In the genomic region with DNA sequence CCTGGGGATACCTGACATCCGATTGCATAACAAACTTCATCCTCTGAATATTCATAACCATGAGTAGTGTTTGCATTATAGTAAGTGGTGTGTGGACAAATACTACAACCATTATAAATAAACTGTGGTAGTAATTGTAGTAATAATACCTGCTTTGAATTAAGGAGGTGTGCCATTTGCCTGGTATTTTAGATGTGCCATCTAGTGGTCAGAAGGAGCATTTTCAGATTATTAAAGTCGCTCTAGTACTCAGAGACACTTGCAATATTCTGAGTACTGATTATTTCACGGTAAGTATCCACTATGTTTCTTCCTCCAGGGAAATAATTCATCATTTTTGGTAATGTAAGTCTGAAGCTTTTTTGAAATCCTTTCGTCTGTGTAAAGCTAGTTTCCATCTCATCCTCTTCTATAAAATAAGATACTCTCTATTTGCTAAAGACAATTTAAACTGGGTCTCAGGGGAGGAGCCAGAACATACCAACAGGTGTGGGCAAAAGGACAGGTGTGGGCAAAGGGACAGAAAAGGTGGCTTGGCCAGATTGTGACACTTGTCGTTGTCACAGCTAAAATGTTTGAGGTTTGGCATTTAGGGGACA, we compare ENCODE assay signal across 9 cellular contexts.
DNase-seq lines count a peak whose midpoint lies in the region; ATAC-seq and TF ChIP-seq lines count a peak whose summit lies in the region.
"Had no signal": no experiment of that assay in that cellular context is flagged by ENCODE, and none has a peak within 500 bp of the region (broad histone marks: within the 10 kb centered on the region; RNA-seq: fewer than 3 reads in every experiment).

No MANE protein-coding gene starts in this region.

- H3K27ac ChIP-seq in adrenal gland, result no peak overlapping the region

- no peaks in the 10 kb centered on the region for H4K20me1 ChIP-seq in Loucy (ENCODE audit: insufficient read depth, low read length, poor library complexity, severe bottlenecking)

- H3K9me2 ChIP-seq in Loucy (replicated peaks; ENCODE audit: low read depth, low read length), result no peaks in the 10 kb centered on the region

- no peak overlapping the region for H3K4me3 Mint-ChIP-seq in stimulated activated naive CD8-positive, alpha-beta T cell treated with anti-CD3 and anti-CD28 coated beads, Interleukin-15, amount 100 ng/mL, for 72 hours
- H3K4me3 Mint-ChIP-seq in activated CD4-positive, alpha-beta memory T cell treated with anti-CD3 and anti-CD28 coated beads for 36 hours, result no peak overlapping the region
- H3K4me3 Mint-ChIP-seq: activated naive CD8-positive, alpha-beta T cell had no signal

- H3K9ac ChIP-seq in Loucy (ENCODE audit: low read depth, low read length, poor library complexity, severe bottlenecking), result no peak overlapping the region

- H3K9me3 ChIP-seq in Loucy (ENCODE audit: insufficient read depth, low read depth, low read length) (no peaks in the 10 kb centered on the region), adrenal gland (replicated peaks in 1 of 3) (no peaks in the 10 kb centered on the region)

- POLR2A ChIA-PET in activated CD4-positive, alpha-beta memory T cell treated with anti-CD3 and anti-CD28 coated beads for 36 hours (lab: Charles Lee), result no interaction called here

- intact Hi-C loops in adrenal gland (cut with DNase I), result no loop called here
- intact Hi-C loops in activated CD4-positive, alpha-beta memory T cell treated with anti-CD3 and anti-CD28 coated beads for 36 hours (cut with micrococcal nuclease), result loop anchor here (10.0 kb wide), 1 partner anchor 1051 kb away; no protein-coding TSS in a partner anchor

- H3K79me2 ChIP-seq in Loucy (ENCODE audit: insufficient read depth, low read length), result no peaks in the 10 kb centered on the region

- no peaks in the 10 kb centered on the region for H3K4me1 Mint-ChIP-seq in stimulated activated naive CD8-positive, alpha-beta T cell treated with anti-CD3 and anti-CD28 coated beads, Interleukin-15, amount 100 ng/mL, for 72 hours
- no peaks in the 10 kb centered on the region for H3K4me1 Mint-ChIP-seq in activated CD4-positive, alpha-beta memory T cell treated with anti-CD3 and anti-CD28 coated beads for 36 hours (ENCODE audit: low read depth)

- H3K36me3 ChIP-seq in Loucy (ENCODE audit: insufficient read depth, low read length) (no peaks in the 10 kb centered on the region), adrenal gland (replicated peaks in 1 of 2) (no peaks in the 10 kb centered on the region)

- no peak overlapping the region for H3K27ac Mint-ChIP-seq in stimulated activated naive CD8-positive, alpha-beta T cell treated with anti-CD3 and anti-CD28 coated beads, Interleukin-15, amount 100 ng/mL, for 72 hours
- no peak overlapping the region for H3K27ac Mint-ChIP-seq in activated CD4-positive, alpha-beta memory T cell treated with anti-CD3 and anti-CD28 coated beads for 36 hours
- H3K27ac Mint-ChIP-seq: activated naive CD8-positive, alpha-beta T cell had no signal

- TF ChIP-seq POLR2A in adrenal gland (IDR thresholded peaks at IDR 0.05), result no peak

- H3K4me1 ChIP-seq in Loucy (ENCODE audit: insufficient read depth, low read length, poor library complexity, severe bottlenecking), result peaks cover 9% of the 10 kb centered on the region
- no peaks in the 10 kb centered on the region for H3K4me1 ChIP-seq in adrenal gland (replicated peaks in 1 of 2)

- peak; percentile 91 for TF ChIP-seq CTCF in Loucy (conservative IDR thresholded peaks at IDR 0.05; ENCODE audit: low read length)
- peak; percentile 48 to 77 (median 61) for TF ChIP-seq CTCF in adrenal gland (IDR thresholded peaks at IDR 0.05)

- H3K36me3 Mint-ChIP-seq in activated CD4-positive, alpha-beta memory T cell treated with anti-CD3 and anti-CD28 coated beads for 36 hours, result no peaks in the 10 kb centered on the region
- H3K36me3 Mint-ChIP-seq: activated naive CD8-positive, alpha-beta T cell had no signal

- CTCF ChIA-PET in activated CD4-positive, alpha-beta memory T cell treated with anti-CD3 and anti-CD28 coated beads for 36 hours (lab: Charles Lee), result interaction anchor here (1.2 to 2.6 kb wide), 5 partner anchors 10 to 514 kb away, joined by 3 to 19 read pairs (median 3); no protein-coding TSS in a partner anchor

- 39 to 44% (median 41%) methylated on average over 5 of the region's 5 CpGs for WGBS in adrenal gland, 4 donors

- no peak for DNase-seq in stimulated activated naive CD8-positive, alpha-beta T cell treated with anti-CD3 and anti-CD28 coated beads, Interleukin-15, amount 100 ng/mL, for 72 hours
- no peak for DNase-seq in stimulated activated naive CD8-positive, alpha-beta T cell treated with anti-CD3 and anti-CD28 coated beads, Interleukin-15, Interleukin-2, amounts not matched to agents 100 U/mL and 50 U/mL, for 24 hours
- DNase-seq in adrenal gland (no peak), kidney tubule cell (ENCODE audit: low spot score) (peak; percentile 41)
- no peak for DNase-seq in activated CD4-positive, CD25-positive, alpha-beta regulatory T cell (lab: John Stamatoyannopoulos, UW)
- no peak for DNase-seq in activated CD4-positive, alpha-beta memory T cell treated with anti-CD3 and anti-CD28 coated beads for 36 hours

- no peaks in the 10 kb centered on the region for H3K9me3 Mint-ChIP-seq in stimulated activated naive CD8-positive, alpha-beta T cell treated with anti-CD3 and anti-CD28 coated beads, Interleukin-15, amount 100 ng/mL, for 72 hours
- no peaks in the 10 kb centered on the region for H3K9me3 Mint-ChIP-seq in activated CD4-positive, alpha-beta memory T cell treated with anti-CD3 and anti-CD28 coated beads for 36 hours

- no peaks in the 10 kb centered on the region for H3K27me3 ChIP-seq in Loucy (ENCODE audit: insufficient read depth, low read length, poor library complexity, severe bottlenecking)
- no peaks in the 10 kb centered on the region for H3K27me3 ChIP-seq in adrenal gland

- H2AFZ ChIP-seq in Loucy (ENCODE audit: low read length), result no peak overlapping the region

- H3K4me3 ChIP-seq in Loucy (ENCODE audit: low read length, poor library complexity, severe bottlenecking), result no peak overlapping the region
- no peak overlapping the region for H3K4me3 ChIP-seq in adrenal gland

- ATAC-seq in stimulated activated naive CD8-positive, alpha-beta T cell treated with anti-CD3 and anti-CD28 coated beads, Interleukin-15, amount 100 ng/mL, for 72 hours, result peak; percentile 51
- ATAC-seq in stimulated activated naive CD8-positive, alpha-beta T cell treated with anti-CD3 and anti-CD28 coated beads, Interleukin-15, Interleukin-2, amounts not matched to agents 100 U/mL and 50 U/mL, for 24 hours, result no peak
- no peak for ATAC-seq in HG02571 (IDR thresholded peaks at IDR 0.05; ENCODE audit: unreplicated experiment)

- H3K27me3 Mint-ChIP-seq in stimulated activated naive CD8-positive, alpha-beta T cell treated with anti-CD3 and anti-CD28 coated beads, Interleukin-15, amount 100 ng/mL, for 72 hours, result peaks cover 25% of the 10 kb centered on the region
- peaks cover 3% of the 10 kb centered on the region for H3K27me3 Mint-ChIP-seq in activated CD4-positive, alpha-beta memory T cell treated with anti-CD3 and anti-CD28 coated beads for 36 hours

- H3F3A ChIP-seq in Loucy (ENCODE audit: low read depth), result no peaks in the 10 kb centered on the region

- H3K4me2 ChIP-seq in Loucy (ENCODE audit: low read depth, low read length, poor library complexity, severe bottlenecking), result no peak overlapping the region
